Comparison of ENCODE assay signal across 9 cellular contexts in the genomic region with DNA sequence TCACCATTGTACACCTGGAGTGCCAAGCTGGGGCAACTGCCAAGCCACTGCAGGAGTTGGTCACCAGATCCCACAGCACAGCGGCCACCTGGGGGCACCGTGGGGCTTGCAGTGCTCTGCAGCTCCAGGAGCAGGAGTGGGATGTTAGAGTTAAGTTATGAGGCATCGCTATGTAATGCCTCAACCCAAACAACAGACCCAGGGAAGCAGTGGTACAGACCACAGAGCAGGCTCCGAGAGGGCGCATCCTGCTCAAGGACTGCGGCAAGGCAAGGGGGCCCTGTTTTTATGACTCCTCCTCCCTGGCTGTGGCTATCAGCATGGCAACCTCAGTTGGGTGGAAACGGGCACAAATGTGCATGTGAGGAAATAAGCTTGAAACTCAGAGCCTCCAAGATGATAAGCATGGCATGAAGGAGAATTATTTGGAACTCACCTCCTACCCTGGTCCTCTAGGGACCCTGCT.
DNase-seq lines count a peak whose midpoint lies in the region; ATAC-seq and TF ChIP-seq lines count a peak whose summit lies in the region.
"Had no signal": no experiment of that assay in that cellular context is flagged by ENCODE, and none has a peak within 500 bp of the region (broad histone marks: within the 10 kb centered on the region; RNA-seq: fewer than 3 reads in every experiment).

No MANE protein-coding gene starts in this region.

- H3K4me3 Mint-ChIP-seq in CD4-positive, alpha-beta T cell, result peak overlapping the region; percentile 42
- no peak overlapping the region for H3K4me3 Mint-ChIP-seq in nephron

- H3K79me2 ChIP-seq in fibroblast of lung (ENCODE audit: control insufficient read depth, insufficient read depth, low read length), result no peaks in the 10 kb centered on the region

- H3K27ac ChIP-seq in CD4-positive, alpha-beta T cell (ENCODE audit: low read depth, low read length), result no peak overlapping the region
- H3K27ac ChIP-seq in Panc1 (ENCODE audit: low read length), result peak overlapping the region; percentile 65
- H3K27ac ChIP-seq in fibroblast of lung (ENCODE audit: insufficient read depth, low read length), result peak overlapping the region; percentile 46

- BruUV-seq in Panc1 (replicated peaks; lab: Mats Ljungman, UMichigan), result no TSS peak

- no peaks in the 10 kb centered on the region for H4K20me1 ChIP-seq in fibroblast of lung (ENCODE audit: control insufficient read depth, extremely low read depth, insufficient read depth, low read length)

- intact Hi-C loops in CD4-positive, alpha-beta T cell (cut with DNase I, micrococcal nuclease), result loop anchor here (1.0 to 10.0 kb wide), 5 partner anchors 31 to 571 kb away; a partner anchor contains a TSS
- intact Hi-C loops in Panc1 (cut with micrococcal nuclease; ENCODE audit: unreplicated experiment), result loop anchor here (5.0 kb wide), 1 partner anchor 109 kb away; a partner anchor contains a TSS

- peak; percentile 58 for TF ChIP-seq CTCF in CD4-positive, alpha-beta T cell (IDR thresholded peaks at IDR 0.05)
- peak; percentile 87 for TF ChIP-seq CTCF in Panc1 (IDR thresholded peaks at IDR 0.05)
- peak; percentile 64 to 85 for TF ChIP-seq CTCF in fibroblast of lung (conservative IDR thresholded peaks at IDR 0.05 in 1 of 2, IDR thresholded peaks at IDR 0.05 in 1 of 2; ENCODE audit: low read depth in 1 of 2, low read length in 2 of 2)
- TF ChIP-seq CTCF in nephron (IDR thresholded peaks at IDR 0.05; ENCODE audit: unreplicated experiment in 3 of 3), result peak; percentile 49 to 60 (median 52)

- H3K27me3 ChIP-seq in CD4-positive, alpha-beta T cell (ENCODE audit: control insufficient read depth, insufficient read depth, low read length), result no peaks in the 10 kb centered on the region
- H3K27me3 ChIP-seq in Panc1 (ENCODE audit: control insufficient read depth, insufficient read depth, low read length), result no peaks in the 10 kb centered on the region
- H3K27me3 ChIP-seq in fibroblast of lung (ENCODE audit: control insufficient read depth, insufficient read depth, low read length), result no peaks in the 10 kb centered on the region

- peaks cover 27% of the 10 kb centered on the region for H3K4me1 Mint-ChIP-seq in CD4-positive, alpha-beta T cell (ENCODE audit: low read depth)
- peaks cover 27% of the 10 kb centered on the region for H3K4me1 Mint-ChIP-seq in nephron

- H3K9me3 Mint-ChIP-seq in CD4-positive, alpha-beta T cell, result no peaks in the 10 kb centered on the region
- H3K9me3 Mint-ChIP-seq in nephron, result no peaks in the 10 kb centered on the region
- H3K9me3 Mint-ChIP-seq: IgD-negative memory B cell had no signal

- in situ Hi-C loops in Panc1 (cut with HindIII; ENCODE audit: low pct_unique_long_range_greater_than_20kb, low sequenced_read_pairs), result no loop called here

- H3K9me3 ChIP-seq in CD4-positive, alpha-beta T cell (ENCODE audit: control insufficient read depth, low read length), result no peaks in the 10 kb centered on the region
- H3K9me3 ChIP-seq in Panc1 (ENCODE audit: control insufficient read depth, insufficient read depth, low read depth, low read length), result no peaks in the 10 kb centered on the region
- no peaks in the 10 kb centered on the region for H3K9me3 ChIP-seq in fibroblast of lung (ENCODE audit: control insufficient read depth, insufficient read depth, low read depth, low read length)

- H3K4me1 ChIP-seq in Panc1 (ENCODE audit: control insufficient read depth, insufficient read depth, low read length) (peaks cover 10% of the 10 kb centered on the region), fibroblast of lung (ENCODE audit: control insufficient read depth, extremely low read depth, insufficient read depth, low read length) (peaks cover 19% of the 10 kb centered on the region)

- no peak overlapping the region for H3K9ac ChIP-seq in fibroblast of lung (ENCODE audit: insufficient read depth, low read length)

- CTCF ChIA-PET in CD4-positive, alpha-beta T cell (lab: Charles Lee), result interaction anchor here (0.7 to 3.6 kb wide), 21 partner anchors 16 to 194 kb away, joined by 3 to 28 read pairs (median 4); a partner anchor contains a TSS
- CTCF ChIA-PET in Panc1 (lab: Charles Lee), result interaction anchor here (1.0 to 1.4 kb wide), 3 partner anchors 15 to 195 kb away, joined by 4 read pairs; no protein-coding TSS in a partner anchor

- no peak overlapping the region for H3K4me2 ChIP-seq in fibroblast of lung (ENCODE audit: extremely low read depth, insufficient read depth, low read length)

- peak overlapping the region; percentile 80 for H3K27ac Mint-ChIP-seq in CD4-positive, alpha-beta T cell
- H3K27ac Mint-ChIP-seq in nephron, result peak overlapping the region in 2 of 3 experiments; percentile 12 to 33
- H3K27ac Mint-ChIP-seq: IgD-negative memory B cell had no signal

- H3K36me3 Mint-ChIP-seq in CD4-positive, alpha-beta T cell (ENCODE audit: low read depth), result no peaks in the 10 kb centered on the region
- H3K36me3 Mint-ChIP-seq in nephron (ENCODE audit: low read depth), result no peaks in the 10 kb centered on the region
- H3K36me3 Mint-ChIP-seq: IgD-negative memory B cell had no signal

- no peak overlapping the region for H2AFZ ChIP-seq in fibroblast of lung (ENCODE audit: low read length)

- H3K4me3 ChIP-seq in Panc1 (ENCODE audit: low read depth in 2 of 2, low read length in 2 of 2) (no peak overlapping the region), fibroblast of lung (replicated peaks in 1 of 4; ENCODE audit: control extremely low read depth in 1 of 4, insufficient read depth in 1 of 4, low read depth in 3 of 4, low read length in 4 of 4) (no peak overlapping the region)

- POLR2A ChIA-PET in CD4-positive, alpha-beta T cell (lab: Charles Lee), result interaction anchor here (0.7 to 4.8 kb wide), 14 partner anchors 9 to 194 kb away, joined by 3 to 44 read pairs (median 6); a partner anchor contains a TSS
- POLR2A ChIA-PET in Panc1 (lab: Charles Lee), result interaction anchor here (1.1 kb wide), 1 partner anchor 189 kb away, joined by 3 read pairs; a partner anchor contains a TSS

- H3K36me3 ChIP-seq in Panc1 (ENCODE audit: control insufficient read depth, insufficient read depth, low read length) (no peaks in the 10 kb centered on the region), fibroblast of lung (ENCODE audit: control insufficient read depth, insufficient read depth, low read length) (no peaks in the 10 kb centered on the region)

- DNase-seq in CD4-positive, alpha-beta T cell, result peak; percentile 44 to 76 (median 66)
- DNase-seq in HPDE6-E6E7 (ENCODE audit: extremely low spot score) (peak; percentile 80), Panc1 (ENCODE audit: low read depth, low spot score) (peak; percentile 51), fibroblast of lung (ENCODE audit: low read depth in 2 of 2) (peak; percentile 94 to 96)
- DNase-seq in activated T-helper 1 cell treated with anti-CD3 and anti-CD28 coated beads, Interleukin-2, amount 50 U/mL, for 16 hours (ENCODE audit: low read depth in 1 of 2, low spot score in 1 of 2), result peak; percentile 46 to 47
- peak; percentile 40 to 76 (median 59) for DNase-seq in stimulated activated naive CD4-positive, alpha-beta T cell (lab: John Stamatoyannopoulos, UW)

- H3K27me3 Mint-ChIP-seq in CD4-positive, alpha-beta T cell, result no peaks in the 10 kb centered on the region
- no peaks in the 10 kb centered on the region for H3K27me3 Mint-ChIP-seq in nephron (ENCODE audit: low read depth)

- peak; percentile 97 for ATAC-seq in CD4-positive, alpha-beta T cell (ENCODE audit: poor library complexity)
- peak; percentile 94 for ATAC-seq in Panc1
- ATAC-seq in HG02588 (IDR thresholded peaks at IDR 0.05; ENCODE audit: unreplicated experiment), result no peak
